In genomic region chr3:148631124-148631903, GRCh38 we compare ENCODE assay signal across 16 cellular contexts.
DNase-seq lines count a peak whose midpoint lies in the region; ATAC-seq and TF ChIP-seq lines count a peak whose summit lies in the region.
"Had no signal": no experiment of that assay in that cellular context is flagged by ENCODE, and none has a peak within 500 bp of the region (broad histone marks: within the 10 kb centered on the region; RNA-seq: fewer than 3 reads in every experiment).

No MANE protein-coding gene starts in this region.

- ATAC-seq in HG03342 (IDR thresholded peaks at IDR 0.05; ENCODE audit: unreplicated experiment): no peak
- ATAC-seq: T-helper 17 cell had no signal

- H3K4me1 ChIP-seq in OCI-LY7 (ENCODE audit: insufficient read depth, low read length, poor library complexity, severe bottlenecking): no peaks in the 10 kb centered on the region

- no peaks in the 10 kb centered on the region for H3K9me2 ChIP-seq in OCI-LY7 (ENCODE audit: insufficient read depth, low read length)

- no peaks in the 10 kb centered on the region for H3K36me3 ChIP-seq in OCI-LY7 (ENCODE audit: insufficient read depth, low read length)

- no peaks in the 10 kb centered on the region for H3K79me2 ChIP-seq in OCI-LY7 (ENCODE audit: insufficient read depth, low read depth, low read length)

- CTCF ChIA-PET in OCI-LY7 (lab: Charles Lee; ENCODE audit: unreplicated experiment): no interaction called here

- DNase-seq in NCI-H146 (lab: John Stamatoyannopoulos, UW) (peak; percentile 4), NCI-H146 treated with DMSO at 0.1 percent for 48 hours (lab: John Stamatoyannopoulos, UW; ENCODE audit: unreplicated experiment) (no peak), OCI-LY7 (ENCODE audit: low spot score) (no peak), fibroblast of pulmonary artery (ENCODE audit: low read depth) (peak; percentile 31), renal cortical epithelial cell (ENCODE audit: low read depth) (peak; percentile 12), pons (ENCODE audit: low spot score) (no peak), cerebellar nuclear complex (lab: John Stamatoyannopoulos, UW) (no peak)
- DNase-seq: activated CD4-positive, alpha-beta T cell treated with anti-CD3 and anti-CD28 coated beads, Interleukin-2, amount 50 U/mL, for 4 hours; activated gamma-delta T cell; erythroblast; HCEC 1CT; NCI-H1417 treated with DMSO at 0.1 percent for 48 hours; NK-92 treated with Interleukin-12 subunit alpha and Interleukin-12 subunit beta, amount 100 ng/mL, for 24 hours; T-helper 17 cell had no signal

- intact Hi-C loops in OCI-LY7 (cut with micrococcal nuclease; ENCODE audit: unreplicated experiment): no loop called here

- TF ChIP-seq CTCF in OCI-LY7 (conservative IDR thresholded peaks at IDR 0.05; ENCODE audit: low read length) (peak; percentile 30; the same call in 1 of the 2 replicates), fibroblast of pulmonary artery (IDR thresholded peaks at IDR 0.05; ENCODE audit: low read length, missing control alignments) (peak; percentile 46)

- no peak overlapping the region for H2AFZ ChIP-seq in OCI-LY7 (ENCODE audit: low read length)

- no peak overlapping the region for H3K27ac ChIP-seq in OCI-LY7 (ENCODE audit: low read depth, low read length, poor library complexity, severe bottlenecking)
- H3K27ac ChIP-seq: skin epidermis had no signal

- H3K9me3 ChIP-seq in OCI-LY7 (ENCODE audit: low read length): no peaks in the 10 kb centered on the region

- H3K4me2 ChIP-seq in OCI-LY7 (ENCODE audit: low read length): no peak overlapping the region

- no peak overlapping the region for H3K4me3 ChIP-seq in OCI-LY7 (ENCODE audit: low read depth, low read length, poor library complexity, severe bottlenecking)
- no peak overlapping the region for H3K4me3 ChIP-seq in fibroblast of pulmonary artery (replicated peaks; ENCODE audit: low read depth, low read length)
- H3K4me3 ChIP-seq: skin epidermis had no signal

- no TSS peak for BruUV-seq in OCI-LY7 (replicated peaks; lab: Mats Ljungman, UMichigan)

- POLR2A ChIA-PET in OCI-LY7 (lab: Charles Lee): no interaction called here

- no peaks in the 10 kb centered on the region for H4K20me1 ChIP-seq in OCI-LY7 (ENCODE audit: insufficient read depth, low read length)

Comparison
In these comparisons a context has a peak if more than half of its experiments do, and no peak if none do; other contexts are left out.
1. DNase-seq: peak in NCI-H146 (single experiment), fibroblast of pulmonary artery (single experiment) and renal cortical epithelial cell (single experiment); none in NCI-H146 treated with DMSO at 0.1 percent for 48 hours (single experiment), OCI-LY7 (single experiment), pons (single experiment) and cerebellar nuclear complex (0 of 2).